ENCODE assay signal across 13 cellular contexts in genomic region chr15:60695713-60696522, GRCh38.
DNase-seq lines count a peak whose midpoint lies in the region; ATAC-seq, FAIRE-seq and TF ChIP-seq lines count a peak whose summit lies in the region.
"Had no signal": no experiment of that assay in that cellular context is flagged by ENCODE, and none has a peak within 500 bp of the region (broad histone marks: within the 10 kb centered on the region; RNA-seq: fewer than 3 reads in every experiment).

No MANE protein-coding gene starts in this region.

- no peak overlapping the region for H3K4me3 ChIP-seq in astrocyte (ENCODE audit: insufficient read depth, low read depth, low read length)
- H3K4me3 ChIP-seq: tibial artery had no signal

- H3K9me3 ChIP-seq in astrocyte (ENCODE audit: insufficient read depth, low read depth, low read length) = no peaks in the 10 kb centered on the region
- H3K9me3 ChIP-seq: tibial artery had no signal

- peaks cover 23% of the 10 kb centered on the region for H3K4me1 Mint-ChIP-seq in astrocyte (ENCODE audit: low read depth, unreplicated experiment)

- no peak for TF ChIP-seq CTCF in astrocyte (IDR thresholded peaks at IDR 0.05; ENCODE audit: insufficient read depth, low read depth, low read length)

- no peaks in the 10 kb centered on the region for H3K27me3 Mint-ChIP-seq in astrocyte (ENCODE audit: low read depth, unreplicated experiment)

- no peak overlapping the region for H3K27ac ChIP-seq in astrocyte (ENCODE audit: low read depth, low read length)
- H3K27ac ChIP-seq: tibial artery had no signal

- FAIRE-seq in astrocyte (lab: Jason Lieb, UNC) = no peak
- FAIRE-seq: A204.1, H1, HTR-8/SVneo had no signal

- H3K4me3 Mint-ChIP-seq in astrocyte (ENCODE audit: unreplicated experiment) = no peak overlapping the region

- H3K4me2 ChIP-seq in astrocyte (ENCODE audit: low read length) = peak overlapping the region; percentile 72

- H3K27me3 ChIP-seq in astrocyte (ENCODE audit: insufficient read depth, low read length) = no peaks in the 10 kb centered on the region
- H3K27me3 ChIP-seq: tibial artery had no signal

- H3K9me3 Mint-ChIP-seq in astrocyte (ENCODE audit: unreplicated experiment) = no peaks in the 10 kb centered on the region

- H3K9ac ChIP-seq in astrocyte (ENCODE audit: low read length) = no peak overlapping the region

- H3K36me3 Mint-ChIP-seq in astrocyte (ENCODE audit: low read depth, unreplicated experiment) = no peaks in the 10 kb centered on the region

- no peak overlapping the region for H2AFZ ChIP-seq in astrocyte (ENCODE audit: low read depth, low read length)

- DNase-seq in activated gamma-delta T cell treated with Interleukin-2 at 50 U/mL for 16 hours (peak; percentile 32), activated gamma-delta T cell (lab: John Stamatoyannopoulos, UW) (no peak), astrocyte (ENCODE audit: low read depth) (peak; percentile 47), OCI-M1 (lab: John Stamatoyannopoulos, UW) (no peak), occipital lobe (lab: John Stamatoyannopoulos, UW) (no peak)
- peak; percentile 80 to 89 (median 81) for DNase-seq in stimulated activated CD4-positive, alpha-beta T cell treated with anti-CD3 and anti-CD28 coated beads, Interleukin-12 subunit alpha, Interleukin-12 subunit beta, amount 100 ng/mL, for 48 hours (ENCODE audit: low read depth in 2 of 3, low spot score in 1 of 3)
- DNase-seq: amygdala, tibial artery had no signal

- no peaks in the 10 kb centered on the region for H3K36me3 ChIP-seq in astrocyte (ENCODE audit: insufficient read depth, low read length)
- H3K36me3 ChIP-seq: tibial artery had no signal

- peak overlapping the region; percentile 54 for H3K27ac Mint-ChIP-seq in astrocyte (ENCODE audit: unreplicated experiment)

- ATAC-seq in HG02870 (IDR thresholded peaks at IDR 0.05; ENCODE audit: unreplicated experiment) (no peak), GM19351 (IDR thresholded peaks at IDR 0.05; ENCODE audit: unreplicated experiment) (no peak)

- no peaks in the 10 kb centered on the region for H4K20me1 ChIP-seq in astrocyte (ENCODE audit: insufficient read depth, low read length)

- H3K4me1 ChIP-seq in astrocyte (ENCODE audit: insufficient read depth, low read length) = no peaks in the 10 kb centered on the region
- H3K4me1 ChIP-seq: tibial artery had no signal

- no peaks in the 10 kb centered on the region for H3K79me2 ChIP-seq in astrocyte (ENCODE audit: insufficient read depth, low read length)

Comparison
In these comparisons a context has a peak if more than half of its experiments do, and no peak if none do; other contexts are left out.
1. DNase-seq: peak in activated gamma-delta T cell treated with Interleukin-2 at 50 U/mL for 16 hours (single experiment), astrocyte (single experiment) and stimulated activated CD4-positive, alpha-beta T cell treated with anti-CD3 and anti-CD28 coated beads, Interleukin-12 subunit alpha, Interleukin-12 subunit beta, amount 100 ng/mL, for 48 hours (3 of 3); none in activated gamma-delta T cell (single experiment), OCI-M1 (single experiment) and occipital lobe (single experiment).